Comparison of ENCODE assay signal across 11 cellular contexts in the genomic region with DNA sequence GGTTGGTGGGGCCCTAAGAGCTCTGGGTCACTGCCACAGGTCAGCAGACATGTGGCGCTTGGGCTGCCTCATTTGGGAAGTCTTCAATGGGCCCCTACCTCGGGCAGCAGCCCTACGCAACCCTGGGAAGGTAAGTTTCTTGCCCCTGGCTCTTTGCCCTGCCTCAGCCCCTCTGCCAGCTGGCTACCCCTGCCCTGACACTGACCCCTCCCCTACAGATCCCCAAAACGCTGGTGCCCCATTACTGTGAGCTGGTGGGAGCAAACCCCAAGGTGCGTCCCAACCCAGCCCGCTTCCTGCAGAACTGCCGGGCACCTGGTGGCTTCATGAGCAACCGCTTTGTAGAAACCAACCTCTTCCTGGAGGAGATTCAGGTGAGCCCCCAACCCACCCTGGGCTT. TPM values are rescaled to one million over a fixed set of nuclear protein-coding genes. Genes with fewer than 3 reads are reported as not detected.
DNase-seq lines count a peak whose midpoint lies in the region; ATAC-seq and TF ChIP-seq lines count a peak whose summit lies in the region.
"Had no signal": no experiment of that assay in that cellular context is flagged by ENCODE, and none has a peak within 500 bp of the region (broad histone marks: within the 10 kb centered on the region; RNA-seq: fewer than 3 reads in every experiment).

No MANE protein-coding gene starts in this region.

- H4K5ac ChIP-seq in IMR-90 (ENCODE audit: low read depth, low read length): no peak overlapping the region

- H3K27me3 Mint-ChIP-seq in activated CD4-positive, alpha-beta T cell treated with anti-CD3 and anti-CD28 coated beads for 36 hours: no peaks in the 10 kb centered on the region

- peak overlapping the region; percentile 86 for H3K4me3 Mint-ChIP-seq in activated CD4-positive, alpha-beta T cell treated with anti-CD3 and anti-CD28 coated beads for 36 hours

- H2BK15ac ChIP-seq in IMR-90 (ENCODE audit: low read depth, low read length): no peak overlapping the region

- H3K9me3 ChIP-seq in IMR-90 (ENCODE audit: control insufficient read depth, insufficient read depth, low read length) (no peaks in the 10 kb centered on the region), trophoblast cell (ENCODE audit: insufficient read depth, low read depth, low read length) (peaks cover 2% of the 10 kb centered on the region)
- H3K9me3 ChIP-seq: A549, testis had no signal

- H3K18ac ChIP-seq in IMR-90 (ENCODE audit: low read depth, low read length): no peak overlapping the region
- peak overlapping the region; percentile 21 for H3K18ac ChIP-seq in trophoblast cell (ENCODE audit: low read length)

- TF ChIP-seq RAD21 in IMR-90 (IDR thresholded peaks at IDR 0.05; ENCODE audit: low read length): no peak

- no CpG with 5 or more reads among the region's 8 CpGs for WGBS in IMR-90 (ENCODE audit: extremely low coverage in 2 of 2, insufficient read length in 1 of 2), 2 experiments
- no CpG with 5 or more reads among the region's 8 CpGs for WGBS in trophoblast cell (ENCODE audit: extremely low coverage, insufficient coverage, insufficient read length)

- H3K14ac ChIP-seq in IMR-90 (replicated peaks; ENCODE audit: low read depth, low read length): no peak overlapping the region
- H3K14ac ChIP-seq in trophoblast cell (ENCODE audit: low read length): no peak overlapping the region

- BruUV-seq in IMR-90 (replicated peaks; lab: Mats Ljungman, UMichigan): no TSS peak

- H3K4ac ChIP-seq in IMR-90 (ENCODE audit: low read depth, low read length) (no peak overlapping the region), trophoblast cell (ENCODE audit: low read depth, low read length) (no peak overlapping the region)

- POLR2A ChIA-PET in activated CD4-positive, alpha-beta T cell treated with anti-CD3 and anti-CD28 coated beads for 36 hours (lab: Charles Lee): interaction anchor here (0.5 kb wide), 1 partner anchor 748 kb away, joined by 3 read pairs; no protein-coding TSS in a partner anchor
- POLR2A ChIA-PET in IMR-90 (lab: Charles Lee; ENCODE audit: unreplicated experiment): no interaction called here

- H2AFZ ChIP-seq in IMR-90 (replicated peaks; ENCODE audit: low read length, poor library complexity): no peak overlapping the region
- no peak overlapping the region for H2AFZ ChIP-seq in trophoblast cell (ENCODE audit: insufficient read depth, low read length, poor library complexity)

- H2AK9ac ChIP-seq in IMR-90 (replicated peaks; ENCODE audit: low read depth, low read length, poor library complexity): peak overlapping the region; percentile 29

- H3K56ac ChIP-seq in IMR-90 (ENCODE audit: extremely low read depth, insufficient read depth, low read length): no peak overlapping the region

- H3K36me3 ChIP-seq in IMR-90 (ENCODE audit: control insufficient read depth, insufficient read depth, low read length) (peaks cover 46% of the 10 kb centered on the region), trophoblast cell (ENCODE audit: control insufficient read depth in 1 of 2, insufficient read depth in 2 of 2, low read length in 2 of 2) (peaks cover 47 to 49% of the 10 kb centered on the region in 2 experiments)

- H4K91ac ChIP-seq in IMR-90 (ENCODE audit: insufficient read depth, low read depth, low read length) (no peak overlapping the region), trophoblast cell (ENCODE audit: low read depth, low read length) (no peak overlapping the region)

- intact Hi-C loops in activated CD4-positive, alpha-beta T cell treated with anti-CD3 and anti-CD28 coated beads for 36 hours (cut with DNase I, micrococcal nuclease): no loop called here
- intact Hi-C loops in IMR-90 (cut with micrococcal nuclease): no loop called here

- no peak overlapping the region for H3K23ac ChIP-seq in IMR-90 (ENCODE audit: low read depth, low read length)
- no peak overlapping the region for H3K23ac ChIP-seq in trophoblast cell (ENCODE audit: low read length)

- no peak overlapping the region for H3K4me2 ChIP-seq in IMR-90 (ENCODE audit: low read depth, low read length)
- no peak overlapping the region for H3K4me2 ChIP-seq in trophoblast cell (ENCODE audit: low read length)

- H2BK120ac ChIP-seq in IMR-90 (ENCODE audit: low read depth, low read length) (no peak overlapping the region), trophoblast cell (ENCODE audit: insufficient read depth, low read length, poor library complexity) (no peak overlapping the region)

- in situ Hi-C loops in IMR-90 (cut with MboI; ENCODE audit: low sequenced_read_pairs): no loop called here

- dilution Hi-C loops in IMR-90 (cut with HindIII; ENCODE audit: low sequenced_read_pairs, unreplicated experiment): no loop called here

- H3K79me2 ChIP-seq in trophoblast cell (ENCODE audit: control insufficient read depth, insufficient read depth, low read length, poor library complexity): peaks cover 10% of the 10 kb centered on the region

- H4K8ac ChIP-seq in IMR-90 (ENCODE audit: low read depth in 2 of 2, low read length in 2 of 2) (no peak overlapping the region), trophoblast cell (ENCODE audit: low read depth, low read length) (no peak overlapping the region)

- CTCF ChIA-PET in activated CD4-positive, alpha-beta T cell treated with anti-CD3 and anti-CD28 coated beads for 36 hours (lab: Charles Lee): interaction anchor here (0.7 to 3.8 kb wide), 4 partner anchors 9 to 195 kb away, joined by 3 to 26 read pairs (median 3); no protein-coding TSS in a partner anchor
- CTCF ChIA-PET in IMR-90 (lab: Yijun Ruan, JAX): no interaction called here

- no peak overlapping the region for H2BK20ac ChIP-seq in IMR-90 (ENCODE audit: low read depth, low read length)

- H2BK12ac ChIP-seq in trophoblast cell (ENCODE audit: low read length): no peak overlapping the region

- H3K9ac ChIP-seq in IMR-90 (ENCODE audit: low read depth, low read length) (no peak overlapping the region), trophoblast cell (ENCODE audit: low read length) (no peak overlapping the region)
- H3K9ac ChIP-seq: KMS-11 had no signal

- H3K79me1 ChIP-seq in IMR-90 (ENCODE audit: low read depth in 1 of 2, low read length in 2 of 2) (peaks cover 31 to 67% of the 10 kb centered on the region in 2 experiments), trophoblast cell (ENCODE audit: low read length) (peaks cover 10% of the 10 kb centered on the region)

- H3K9me1 ChIP-seq in IMR-90 (ENCODE audit: insufficient read depth, low read length): peaks cover 6% of the 10 kb centered on the region; the same call in 1 of the 2 replicates

- peaks cover 27% of the 10 kb centered on the region for H3K36me3 Mint-ChIP-seq in activated CD4-positive, alpha-beta T cell treated with anti-CD3 and anti-CD28 coated beads for 36 hours (ENCODE audit: low read depth)

- no peak for DNase-seq in activated CD4-positive, alpha-beta T cell treated with anti-CD3 and anti-CD28 coated beads for 36 hours
- no peak for DNase-seq in activated CD4-positive, alpha-beta T cell treated with anti-CD3 and anti-CD28 coated beads, Interleukin-2, amount 50 U/mL, for 4 hours
- DNase-seq in IMR-90: no peak
- no peak for DNase-seq in choroid plexus epithelial cell (ENCODE audit: low read depth)
- DNase-seq in trophoblast cell: no peak
- no peak for DNase-seq in epidermal melanocyte (ENCODE audit: insufficient read length, low spot score)
- DNase-seq in DMS114 treated with DMSO at 0.1 percent for 48 hours (lab: John Stamatoyannopoulos, UW; ENCODE audit: unreplicated experiment): no peak
- DNase-seq: testis had no signal

- TF ChIP-seq CTCF in IMR-90 (conservative IDR thresholded peaks at IDR 0.05; ENCODE audit: low read depth, low read length) (no peak), choroid plexus epithelial cell (conservative IDR thresholded peaks at IDR 0.05; ENCODE audit: low read depth, low read length) (no peak)

- peaks cover 48% of the 10 kb centered on the region for H4K20me1 ChIP-seq in IMR-90 (ENCODE audit: insufficient read depth, low read length)

- H3K27me3 ChIP-seq in IMR-90 (ENCODE audit: control insufficient read depth, insufficient read depth, low read length) (no peaks in the 10 kb centered on the region), trophoblast cell (ENCODE audit: insufficient read depth, low read length) (no peaks in the 10 kb centered on the region)
- H3K27me3 ChIP-seq: testis had no signal

- H3K4me1 Mint-ChIP-seq in activated CD4-positive, alpha-beta T cell treated with anti-CD3 and anti-CD28 coated beads for 36 hours: peaks cover 48% of the 10 kb centered on the region

- H4K12ac ChIP-seq in trophoblast cell (ENCODE audit: low read depth, low read length): no peak overlapping the region

- H3K4me3 ChIP-seq in IMR-90 (ENCODE audit: insufficient read depth, low read depth, low read length) (no peak overlapping the region), choroid plexus epithelial cell (ENCODE audit: low read depth, low read length) (peak overlapping the region; percentile 86), trophoblast cell (ENCODE audit: low read depth, low read length) (no peak overlapping the region)
- H3K4me3 ChIP-seq: testis had no signal

- H2BK5ac ChIP-seq in IMR-90 (ENCODE audit: low read depth, low read length, poor library complexity, severe bottlenecking) (no peak overlapping the region), trophoblast cell (ENCODE audit: low read depth, low read length, poor library complexity) (no peak overlapping the region)

- H3K27ac Mint-ChIP-seq in activated CD4-positive, alpha-beta T cell treated with anti-CD3 and anti-CD28 coated beads for 36 hours: no peak overlapping the region

- H3K27ac ChIP-seq in IMR-90 (ENCODE audit: insufficient read depth, low read length) (no peak overlapping the region), trophoblast cell (ENCODE audit: low read depth, low read length) (no peak overlapping the region)
- H3K27ac ChIP-seq: KMS-11 had no signal

- H3K9me3 Mint-ChIP-seq in activated CD4-positive, alpha-beta T cell treated with anti-CD3 and anti-CD28 coated beads for 36 hours (ENCODE audit: low read depth): no peaks in the 10 kb centered on the region

- no peak overlapping the region for H2AK5ac ChIP-seq in IMR-90 (ENCODE audit: low read depth, low read length)
- H2AK5ac ChIP-seq in trophoblast cell (ENCODE audit: low read length): no peak overlapping the region

- TF ChIP-seq POLR2A in IMR-90 (IDR thresholded peaks at IDR 0.05; ENCODE audit: low read depth, low read length): no peak

- H3K4me1 ChIP-seq in IMR-90 (ENCODE audit: control insufficient read depth, insufficient read depth, low read length): peaks cover 12% of the 10 kb centered on the region
- peaks cover 14 to 22% of the 10 kb centered on the region in 2 experiments for H3K4me1 ChIP-seq in trophoblast cell (ENCODE audit: control insufficient read depth in 1 of 2, insufficient read depth in 2 of 2, low read length in 2 of 2)

- no peak for ATAC-seq in activated CD4-positive, alpha-beta T cell treated with anti-CD3 and anti-CD28 coated beads for 36 hours
- no peak for ATAC-seq in IMR-90 (ENCODE audit: low read depth)
- no peak for ATAC-seq in GM19455 (IDR thresholded peaks at IDR 0.05; ENCODE audit: unreplicated experiment)
- ATAC-seq: A549 had no signal

RNA-seq across cellular contexts. Expression of gene SCYL1, which starts 1.9 kb away (rescaled TPM):
- 10 to 100 TPM; 66.5 to 78.8 TPM for total RNA-seq in activated CD4-positive, alpha-beta T cell treated with anti-CD3 and anti-CD28 coated beads for 36 hours
- 95.8 and 96.4 TPM in 2 replicates for total RNA-seq in IMR-90 (2012; rRNA removed)
- polyA plus RNA-seq in IMR-90 (2012; rRNA removed): 150 and 172 TPM in 2 replicates
- polyA plus RNA-seq in IMR-90 (2012; cell fraction: cytosol; rRNA removed): 166 and 172 TPM in 2 replicates
- polyA plus RNA-seq in IMR-90 (2012; cell fraction: nucleus; rRNA removed; ENCODE audit: low replicate concordance): 173 and 359 TPM in 2 replicates
- polyA plus RNA-seq in trophoblast cell (2013): 117 and 118 TPM in 2 replicates

RNA-seq across cellular contexts. Expression of gene MALAT1, which starts 27.9 kb away (rescaled TPM):
- total RNA-seq in activated CD4-positive, alpha-beta T cell treated with anti-CD3 and anti-CD28 coated beads for 36 hours: 1,000 to 10,000 TPM; 7,016 to 9,748 TPM
- 3,569 and 5,244 TPM in 2 replicates for total RNA-seq in IMR-90 (2012; rRNA removed)
- 430 and 636 TPM in 2 replicates for polyA plus RNA-seq in IMR-90 (2012; rRNA removed)
- polyA plus RNA-seq in IMR-90 (2012; cell fraction: cytosol; rRNA removed): 4.7 and 16.7 TPM in 2 replicates
- 481 and 5,232 TPM in 2 replicates for polyA plus RNA-seq in IMR-90 (2012; cell fraction: nucleus; rRNA removed; ENCODE audit: low replicate concordance)
- polyA plus RNA-seq in trophoblast cell (2013): 597 and 615 TPM in 2 replicates

RNA-seq across cellular contexts. Expression of gene LTBP3, which starts 31.4 kb away (rescaled TPM):
- 10 to 100 TPM; 57.8 to 72.7 TPM for total RNA-seq in activated CD4-positive, alpha-beta T cell treated with anti-CD3 and anti-CD28 coated beads for 36 hours
- total RNA-seq in IMR-90 (2012; rRNA removed): 6.6 and 8.3 TPM in 2 replicates
- 145 and 216 TPM in 2 replicates for polyA plus RNA-seq in IMR-90 (2012; rRNA removed)
- 229 and 255 TPM in 2 replicates for polyA plus RNA-seq in IMR-90 (2012; cell fraction: cytosol; rRNA removed)
- 685 and 1,572 TPM in 2 replicates for polyA plus RNA-seq in IMR-90 (2012; cell fraction: nucleus; rRNA removed; ENCODE audit: low replicate concordance)
- 36.2 and 40.2 TPM in 2 replicates for polyA plus RNA-seq in trophoblast cell (2013)

RNA-seq across cellular contexts. Expression of gene ZNRD2, which starts 43.5 kb away (rescaled TPM):
- 10 to 100 TPM; 50.7 to 56.4 TPM for total RNA-seq in activated CD4-positive, alpha-beta T cell treated with anti-CD3 and anti-CD28 coated beads for 36 hours
- 69.7 and 75.6 TPM in 2 replicates for total RNA-seq in IMR-90 (2012; rRNA removed)
- polyA plus RNA-seq in IMR-90 (2012; rRNA removed): 90.3 and 113 TPM in 2 replicates
- 68.6 and 112 TPM in 2 replicates for polyA plus RNA-seq in IMR-90 (2012; cell fraction: cytosol; rRNA removed)
- 56.1 and 132 TPM in 2 replicates for polyA plus RNA-seq in IMR-90 (2012; cell fraction: nucleus; rRNA removed; ENCODE audit: low replicate concordance)
- polyA plus RNA-seq in trophoblast cell (2013): 88.8 and 89.4 TPM in 2 replicates

RNA-seq across cellular contexts. Expression of gene FAM89B, which starts 45.6 kb away (rescaled TPM):
- 10 to 100 TPM; 12.8 to 22.7 TPM for total RNA-seq in activated CD4-positive, alpha-beta T cell treated with anti-CD3 and anti-CD28 coated beads for 36 hours
- 12.0 and 14.2 TPM in 2 replicates for total RNA-seq in IMR-90 (2012; rRNA removed)
- polyA plus RNA-seq in IMR-90 (2012; rRNA removed): 65.5 and 86.6 TPM in 2 replicates
- polyA plus RNA-seq in IMR-90 (2012; cell fraction: cytosol; rRNA removed): 20.7 and 84.1 TPM in 2 replicates
- 26.4 and 80.1 TPM in 2 replicates for polyA plus RNA-seq in IMR-90 (2012; cell fraction: nucleus; rRNA removed; ENCODE audit: low replicate concordance)
- 71.6 and 72.3 TPM in 2 replicates for polyA plus RNA-seq in trophoblast cell (2013)
